9 cellular contexts compared by ENCODE assay signal in genomic region chr19:970695-971094, GRCh38. TPM values are rescaled to one million over a fixed set of nuclear protein-coding genes. Genes with fewer than 3 reads are reported as not detected.
DNase-seq lines count a peak whose midpoint lies in the region; ATAC-seq and TF ChIP-seq lines count a peak whose summit lies in the region.
"Had no signal": no experiment of that assay in that cellular context is flagged by ENCODE, and none has a peak within 500 bp of the region (broad histone marks: within the 10 kb centered on the region; RNA-seq: fewer than 3 reads in every experiment).

No MANE protein-coding gene starts in this region.

- H3K4me3 ChIP-seq in ascending aorta (no peak overlapping the region), right lobe of liver (no peak overlapping the region)

- H3K36me3 ChIP-seq in ascending aorta (peaks cover 13 to 37% of the 10 kb centered on the region in 2 donors), right lobe of liver (peaks cover 0 to 13% (median 0%) of the 10 kb centered on the region in 4 donors)

- no peak overlapping the region for H3K27ac ChIP-seq in C4-2B
- H3K27ac ChIP-seq in ascending aorta = no peak overlapping the region
- no peak overlapping the region for H3K27ac ChIP-seq in right lobe of liver

- intact Hi-C loops in ascending aorta (cut with DNase I) (no loop called here), right lobe of liver (cut with DNase I) (loop anchor here in 1 of 2 donors (10.0 kb wide), 1 partner anchor 116 kb away; the partner anchor contains the start of genes CFD and ELANE)

- no peak for TF ChIP-seq POLR2A in right lobe of liver (IDR thresholded peaks at IDR 0.05)

- H3K4me1 ChIP-seq in ascending aorta (no peaks in the 10 kb centered on the region), right lobe of liver (no peaks in the 10 kb centered on the region)

- no peaks in the 10 kb centered on the region for H3K27me3 ChIP-seq in ascending aorta
- H3K27me3 ChIP-seq in right lobe of liver = no peaks in the 10 kb centered on the region

- WGBS in right lobe of liver (ENCODE audit: insufficient coverage, low coverage, low lambda C conversion rate, missing lambda C conversion rate) = 90% methylated on average over 8 of the region's 14 CpGs

- peaks cover 7 to 8% of the 10 kb centered on the region in 2 donors for H3K9me3 ChIP-seq in ascending aorta
- H3K9me3 ChIP-seq in right lobe of liver = peaks cover 0 to 5% (median 2%) of the 10 kb centered on the region in 4 donors

- no peak for ATAC-seq in right lobe of liver
- ATAC-seq: left cardiac atrium had no signal

- TF ChIP-seq CTCF in C4-2B (conservative IDR thresholded peaks at IDR 0.05) (peak; percentile 76), GM20000 (IDR thresholded peaks at IDR 0.05; ENCODE audit: extremely low read depth, missing control alignments) (peak; percentile 57), ascending aorta (IDR thresholded peaks at IDR 0.05) (peak in 2 of 3 experiments; percentile 22 to 38), right lobe of liver (IDR thresholded peaks at IDR 0.05) (peak; percentile 30 to 48 (median 44))

- DNase-seq in GM20000 (ENCODE audit: low spot score) (no peak), ascending aorta (ENCODE audit: low spot score in 2 of 2) (no peak), right lobe of liver (no peak), GM19238 (ENCODE audit: insufficient read length, low spot score) (no peak), anterior cingulate cortex (lab: John Stamatoyannopoulos, UW) (no peak), A172 (ENCODE audit: low spot score) (no peak), NOMO-1 treated with dmso at 0.1 percent for 144 hours (lab: John Stamatoyannopoulos, UW; ENCODE audit: unreplicated experiment) (no peak)
- DNase-seq: left cardiac atrium had no signal

RNA-seq across cellular contexts. Expression of gene WDR18, which starts 13.4 kb away (rescaled TPM):
- total RNA-seq in ascending aorta (65.7 TPM), right lobe of liver (10 to 100 TPM; 19.0 to 56.2 (median 29.7) TPM)
- total RNA-seq in A172 (2014; rRNA removed; shearing (Covaris generic)) = 41.8 and 42.6 TPM in 2 replicates

RNA-seq across cellular contexts. Expression of gene GRIN3B, which starts 29.5 kb away (rescaled TPM):
- total RNA-seq in ascending aorta (not detected), right lobe of liver (under 1 TPM in 1 of 6 experiments, not detected in 5; 0.06 TPM)
- total RNA-seq in A172 (2014; rRNA removed; shearing (Covaris generic)) = 0.38 TPM in 1 of 2 replicates, not detected in the other

RNA-seq across cellular contexts. Expression of gene ARID3A, which starts 44.9 kb away (rescaled TPM):
- total RNA-seq in ascending aorta (55.3 TPM), right lobe of liver (1 to 10 TPM in 5 of 6 experiments, under 1 TPM in 1; 0.74 to 5.3 (median 1.9) TPM)
- total RNA-seq in A172 (2014; rRNA removed; shearing (Covaris generic)) = 2.4 and 4.4 TPM in 2 replicates

RNA-seq across cellular contexts. Expression of gene TMEM259, which starts 50.2 kb away (rescaled TPM):
- total RNA-seq in ascending aorta = 452 TPM
- 100 to 1,000 TPM in 2 of 6 experiments, 10 to 100 TPM in 4; 82.6 to 180 (median 93.2) TPM for total RNA-seq in right lobe of liver
- 104 and 131 TPM in 2 replicates for total RNA-seq in A172 (2014; rRNA removed; shearing (Covaris generic))

RNA-seq across cellular contexts. Expression of gene RNU6-2, which starts 50.6 kb away (rescaled TPM):
- total RNA-seq in ascending aorta (not detected), right lobe of liver (not detected)
- total RNA-seq in A172 (2014; rRNA removed; shearing (Covaris generic)) = not detected in 2 replicates
- total RNA-seq: left cardiac atrium had no signal
